In genomic region chr2:144131042-144131441, GRCh38 we compare ENCODE assay signal across 2 cellular contexts.
TF ChIP-seq lines count a peak whose summit lies in the region.

No MANE protein-coding gene starts in this region.

TF ChIP-seq in endothelial cell of umbilical vein, 7 proteins besides CTCF, POLR2A, EP300 and RAD21 (continued from another document):
- no peak for TF ChIP-seq MAX (IDR thresholded peaks at IDR 0.05; ENCODE audit: insufficient read depth, insufficient read length)
- peak; percentile 90 for TF ChIP-seq FOS (IDR thresholded peaks at IDR 0.05; ENCODE audit: borderline replicate concordance, insufficient read depth, low read length)
- no peak for TF ChIP-seq POLR2AphosphoS5 (IDR thresholded peaks at IDR 0.05; ENCODE audit: insufficient read depth, low read depth, low read length)
- no peak for TF ChIP-seq EZH2 (IDR thresholded peaks at IDR 0.05; ENCODE audit: borderline replicate concordance, low read depth, low read length, severe bottlenecking)
- peak; percentile 58 for TF ChIP-seq JUN (IDR thresholded peaks at IDR 0.05; ENCODE audit: borderline replicate concordance, insufficient read depth, insufficient read length, low read depth)
- TF ChIP-seq GATA2 (IDR thresholded peaks at IDR 0.05; ENCODE audit: insufficient read depth, insufficient read length, low read depth, low read length), result peak; percentile 76

TF ChIP-seq in GM23338, 12 proteins besides CTCF, POLR2A, EP300 and RAD21 (continued from another document):
- TF ChIP-seq CREB1 (CRISPR knock-in tag; IDR thresholded peaks at IDR 0.05; ENCODE audit: low read depth) (no peak), POLR2AphosphoS5 (IDR thresholded peaks at IDR 0.05; ENCODE audit: low read depth) (no peak), NANOG (IDR thresholded peaks at IDR 0.05; ENCODE audit: borderline replicate concordance) (no peak), REST (IDR thresholded peaks at IDR 0.05; ENCODE audit: unreplicated experiment) (no peak), STAT1 (IDR thresholded peaks at IDR 0.05; ENCODE audit: unreplicated experiment) (no peak), ETS1 (IDR thresholded peaks at IDR 0.05) (no peak), ZNF462 (CRISPR knock-in tag; IDR thresholded peaks at IDR 0.05) (no peak)
